ENCODE assay signal across 1 cellular context in genomic region chr10:50447691-50448090, GRCh38.
TF ChIP-seq lines count a peak whose summit lies in the region.

No MANE protein-coding gene starts in this region.

TF ChIP-seq in GM23338, 12 proteins besides CTCF, POLR2A, EP300 and RAD21 (continued from another document):
- TF ChIP-seq ZNF462 (CRISPR knock-in tag; IDR thresholded peaks at IDR 0.05) (no peak), ZNF114 (CRISPR knock-in tag; IDR thresholded peaks at IDR 0.05) (no peak), EZH2phosphoT487 (IDR thresholded peaks at IDR 0.05; ENCODE audit: unreplicated experiment) (no peak), JUNB (IDR thresholded peaks at IDR 0.05; ENCODE audit: unreplicated experiment) (no peak), POLR2AphosphoS5 (IDR thresholded peaks at IDR 0.05; ENCODE audit: low read depth) (no peak), NANOG (IDR thresholded peaks at IDR 0.05; ENCODE audit: borderline replicate concordance) (no peak), STAT1 (IDR thresholded peaks at IDR 0.05; ENCODE audit: unreplicated experiment) (no peak)
